1 cellular context compared by ENCODE assay signal in the genomic region with DNA sequence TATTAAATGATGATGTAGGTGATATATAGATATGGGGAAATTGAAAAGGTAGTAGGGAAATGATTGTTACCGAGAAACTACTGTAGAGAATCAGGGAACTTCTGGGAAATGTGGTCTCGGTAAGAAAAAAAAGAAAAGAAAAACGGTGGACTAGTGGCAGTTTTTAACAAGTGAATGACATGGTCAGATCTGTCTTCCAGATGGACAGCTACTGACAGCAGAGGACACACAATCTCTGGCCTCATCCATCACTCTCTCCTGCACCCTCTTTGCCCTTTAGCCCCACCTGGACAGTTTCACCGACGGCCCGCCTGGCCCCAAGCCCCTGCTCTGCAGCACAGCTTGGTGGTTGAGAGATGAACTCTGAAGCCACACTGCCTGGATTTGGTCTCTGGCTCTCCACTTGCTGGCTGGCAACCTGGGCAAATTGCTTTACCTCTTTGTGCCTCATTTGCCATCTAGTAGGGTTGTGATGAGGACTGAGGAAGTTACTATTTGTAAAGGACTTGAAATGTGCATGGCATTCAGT.
TF ChIP-seq lines count a peak whose summit lies in the region.

No MANE protein-coding gene starts in this region.

TF ChIP-seq in WTC11, 78 proteins besides CTCF, POLR2A, EP300 and RAD21:
- TF ChIP-seq, protein P1, sequence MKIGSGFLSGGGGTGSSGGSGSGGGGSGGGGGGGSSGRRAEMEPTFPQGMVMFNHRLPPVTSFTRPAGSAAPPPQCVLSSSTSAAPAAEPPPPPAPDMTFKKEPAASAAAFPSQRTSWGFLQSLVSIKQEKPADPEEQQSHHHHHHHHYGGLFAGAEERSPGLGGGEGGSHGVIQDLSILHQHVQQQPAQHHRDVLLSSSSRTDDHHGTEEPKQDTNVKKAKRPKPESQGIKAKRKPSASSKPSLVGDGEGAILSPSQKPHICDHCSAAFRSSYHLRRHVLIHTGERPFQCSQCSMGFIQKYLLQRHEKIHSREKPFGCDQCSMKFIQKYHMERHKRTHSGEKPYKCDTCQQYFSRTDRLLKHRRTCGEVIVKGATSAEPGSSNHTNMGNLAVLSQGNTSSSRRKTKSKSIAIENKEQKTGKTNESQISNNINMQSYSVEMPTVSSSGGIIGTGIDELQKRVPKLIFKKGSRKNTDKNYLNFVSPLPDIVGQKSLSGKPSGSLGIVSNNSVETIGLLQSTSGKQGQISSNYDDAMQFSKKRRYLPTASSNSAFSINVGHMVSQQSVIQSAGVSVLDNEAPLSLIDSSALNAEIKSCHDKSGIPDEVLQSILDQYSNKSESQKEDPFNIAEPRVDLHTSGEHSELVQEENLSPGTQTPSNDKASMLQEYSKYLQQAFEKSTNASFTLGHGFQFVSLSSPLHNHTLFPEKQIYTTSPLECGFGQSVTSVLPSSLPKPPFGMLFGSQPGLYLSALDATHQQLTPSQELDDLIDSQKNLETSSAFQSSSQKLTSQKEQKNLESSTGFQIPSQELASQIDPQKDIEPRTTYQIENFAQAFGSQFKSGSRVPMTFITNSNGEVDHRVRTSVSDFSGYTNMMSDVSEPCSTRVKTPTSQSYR (CRISPR knock-in tag; IDR thresholded peaks at IDR 0.05) = no peak
- TF ChIP-seq, protein P2, sequence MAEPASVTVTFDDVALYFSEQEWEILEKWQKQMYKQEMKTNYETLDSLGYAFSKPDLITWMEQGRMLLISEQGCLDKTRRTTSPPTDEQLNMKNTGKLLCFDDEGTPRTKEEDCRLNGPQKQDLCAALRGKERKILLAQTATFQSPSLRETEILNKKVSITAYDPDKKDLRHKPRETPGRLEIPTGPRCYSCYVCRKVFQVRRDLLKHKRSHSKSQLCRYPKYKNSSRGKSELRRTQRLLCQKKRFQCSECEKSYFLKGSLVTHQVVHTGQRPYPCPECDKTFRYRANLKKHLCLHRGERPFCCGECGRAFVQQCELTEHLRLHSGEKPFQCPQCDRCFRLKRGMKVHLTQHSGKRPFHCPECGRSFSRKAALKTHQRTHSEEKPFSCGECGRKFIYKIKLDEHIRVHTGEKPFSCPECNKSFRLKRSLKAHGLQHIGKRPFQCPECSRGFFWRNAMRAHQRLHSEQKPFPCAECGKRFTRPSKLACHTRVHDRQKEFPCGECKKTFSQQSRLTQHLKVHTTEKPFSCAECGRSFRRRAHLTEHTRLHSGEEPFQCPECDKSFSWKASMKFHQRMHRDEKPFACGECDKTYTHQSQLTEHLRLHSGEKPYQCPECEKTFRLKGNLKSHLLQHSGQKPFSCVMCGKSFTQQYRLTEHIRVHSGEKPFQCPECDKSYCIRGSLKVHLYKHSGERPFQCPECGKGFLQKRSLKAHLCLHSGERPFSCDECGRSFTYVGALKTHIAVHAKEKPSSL (CRISPR knock-in tag; conservative IDR thresholded peaks at IDR 0.05) = no peak
- TF ChIP-seq ZNF317 (CRISPR knock-in tag; IDR thresholded peaks at IDR 0.05; ENCODE audit: borderline replicate concordance, low read depth) = no peak
- TF ChIP-seq ZNF138 (CRISPR knock-in tag; conservative IDR thresholded peaks at IDR 0.05) = no peak
- TF ChIP-seq, protein P3, sequence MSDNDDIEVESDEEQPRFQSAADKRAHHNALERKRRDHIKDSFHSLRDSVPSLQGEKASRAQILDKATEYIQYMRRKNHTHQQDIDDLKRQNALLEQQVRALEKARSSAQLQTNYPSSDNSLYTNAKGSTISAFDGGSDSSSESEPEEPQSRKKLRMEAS (CRISPR knock-in tag; IDR thresholded peaks at IDR 0.05) = no peak
- no peak for TF ChIP-seq ZBTB21 (CRISPR knock-in tag; IDR thresholded peaks at IDR 0.05; ENCODE audit: borderline replicate concordance)
- no peak for TF ChIP-seq SOX15 (CRISPR knock-in tag; IDR thresholded peaks at IDR 0.05)
